ENCODE assay signal across 24 cellular contexts in the genomic region with DNA sequence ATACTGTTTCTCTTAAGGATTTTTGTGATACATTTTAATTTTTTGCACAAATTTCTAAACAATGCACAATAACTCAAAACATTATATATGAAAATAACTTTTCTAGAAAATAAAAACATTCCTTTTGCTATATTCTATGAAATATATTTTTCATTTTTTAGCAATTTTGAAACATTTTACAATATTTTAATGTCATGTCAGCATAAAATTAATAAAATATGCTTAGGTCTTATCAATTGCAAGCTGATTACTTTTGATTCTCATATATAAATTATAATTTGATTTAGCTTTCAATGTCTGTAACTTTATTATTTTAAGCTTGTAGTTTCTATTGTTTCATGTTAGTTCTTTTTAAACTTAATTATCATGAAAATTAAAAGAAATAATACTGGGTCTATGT.
DNase-seq lines count a peak whose midpoint lies in the region; ATAC-seq, FAIRE-seq and TF ChIP-seq lines count a peak whose summit lies in the region.
"Had no signal": no experiment of that assay in that cellular context is flagged by ENCODE, and none has a peak within 500 bp of the region (broad histone marks: within the 10 kb centered on the region; RNA-seq: fewer than 3 reads in every experiment).

No MANE protein-coding gene starts in this region.

- H2AFZ ChIP-seq in IMR-90 (replicated peaks; ENCODE audit: low read length, poor library complexity) (no peak overlapping the region), H1 (ENCODE audit: low read length) (no peak overlapping the region)
- H2AFZ ChIP-seq: GM23338 had no signal

- no peaks in the 10 kb centered on the region for H3K4me1 ChIP-seq in IMR-90 (ENCODE audit: control insufficient read depth, insufficient read depth, low read length)
- H3K4me1 ChIP-seq in H1 (replicated peaks in 1 of 4; ENCODE audit: control insufficient read depth in 3 of 4, insufficient read depth in 4 of 4, low read length in 3 of 4) = no peaks in the 10 kb centered on the region
- H3K4me1 ChIP-seq in pancreas = no peaks in the 10 kb centered on the region
- H3K4me1 ChIP-seq in small intestine (ENCODE audit: control insufficient read depth in 2 of 2, insufficient read depth in 1 of 2, low read depth in 1 of 2, low read length in 1 of 2) = no peaks in the 10 kb centered on the region
- H3K4me1 ChIP-seq: BE2C; BLaER1 treated with 17β-estradiol and CSF1 and Interleukin-3, amounts not matched to agents 10 nM and 100 nM; HAP-1 had no signal

- H3K4ac ChIP-seq in IMR-90 (ENCODE audit: low read depth, low read length) (no peak overlapping the region), H1 (replicated peaks; ENCODE audit: insufficient read length, low read depth, low read length) (no peak overlapping the region)

- H2BK120ac ChIP-seq in IMR-90 (ENCODE audit: low read depth, low read length) = no peak overlapping the region
- no peak overlapping the region for H2BK120ac ChIP-seq in H1 (replicated peaks; ENCODE audit: low read depth, low read length)

- TF ChIP-seq POLR2A in IMR-90 (IDR thresholded peaks at IDR 0.05; ENCODE audit: low read depth, low read length) = no peak
- TF ChIP-seq POLR2A in H1 (IDR thresholded peaks at IDR 0.05; ENCODE audit: control extremely low read depth in 1 of 2, low read depth in 2 of 2, low read length in 2 of 2) = no peak

- H3K4me2 ChIP-seq in IMR-90 (ENCODE audit: low read depth, low read length) (no peak overlapping the region), H1 (ENCODE audit: insufficient read depth in 1 of 2, low read depth in 2 of 2, low read length in 2 of 2) (no peak overlapping the region)
- H3K4me2 ChIP-seq: BLaER1 treated with 17β-estradiol and CSF1 and Interleukin-3, amounts not matched to agents 10 nM and 100 nM; GM23338 had no signal

- H3K56ac ChIP-seq in IMR-90 (ENCODE audit: extremely low read depth, insufficient read depth, low read length) = no peak overlapping the region
- H3K56ac ChIP-seq in H1 (replicated peaks; ENCODE audit: insufficient read length, low read depth, low read length) = no peak overlapping the region

- H2AK5ac ChIP-seq in IMR-90 (ENCODE audit: low read depth, low read length) = no peak overlapping the region
- no peak overlapping the region for H2AK5ac ChIP-seq in H1 (ENCODE audit: low read depth, low read length)

- no peak overlapping the region for H4K8ac ChIP-seq in IMR-90 (ENCODE audit: low read depth in 2 of 2, low read length in 2 of 2)
- no peak overlapping the region for H4K8ac ChIP-seq in H1 (ENCODE audit: extremely low read depth, insufficient read depth, low read length)

- H3K36me3 ChIP-seq in IMR-90 (ENCODE audit: control insufficient read depth, insufficient read depth, low read length) (no peaks in the 10 kb centered on the region), H1 (ENCODE audit: control insufficient read depth in 2 of 4, insufficient read depth in 4 of 4, low read length in 3 of 4) (no peaks in the 10 kb centered on the region), pancreas (no peaks in the 10 kb centered on the region), small intestine (ENCODE audit: control insufficient read depth in 2 of 2, insufficient read depth in 2 of 2, low read length in 2 of 2) (no peaks in the 10 kb centered on the region)
- H3K36me3 ChIP-seq: BE2C; BLaER1 treated with 17β-estradiol and CSF1 and Interleukin-3, amounts not matched to agents 10 nM and 100 nM; HAP-1 had no signal

- H2BK20ac ChIP-seq in IMR-90 (ENCODE audit: low read depth, low read length) = no peak overlapping the region
- no peak overlapping the region for H2BK20ac ChIP-seq in H1 (ENCODE audit: low read length)

- no peak for TF ChIP-seq RAD21 in IMR-90 (IDR thresholded peaks at IDR 0.05; ENCODE audit: low read length)
- TF ChIP-seq RAD21 in H1 (IDR thresholded peaks at IDR 0.05 in 1 of 2, conservative IDR thresholded peaks at IDR 0.05 in 1 of 2; ENCODE audit: low read depth in 2 of 2, low read length in 2 of 2) = no peak

- TF ChIP-seq CTCF in IMR-90 (conservative IDR thresholded peaks at IDR 0.05; ENCODE audit: low read depth, low read length) (no peak), H1 (IDR thresholded peaks at IDR 0.05; ENCODE audit: control extremely low read depth in 1 of 3, insufficient read depth in 1 of 3, low read depth in 1 of 3, low read length in 3 of 3) (no peak), pancreas (IDR thresholded peaks at IDR 0.05) (no peak)

- H4K91ac ChIP-seq in IMR-90 (ENCODE audit: insufficient read depth, low read depth, low read length) (no peak overlapping the region), H1 (replicated peaks; ENCODE audit: insufficient read length, low read length) (no peak overlapping the region)

- dilution Hi-C loops in IMR-90 (cut with HindIII; ENCODE audit: low sequenced_read_pairs, unreplicated experiment) = no loop called here

- H2BK12ac ChIP-seq in H1 (ENCODE audit: low read depth, low read length) = no peak overlapping the region

- H3K79me2 ChIP-seq in H1 (ENCODE audit: control insufficient read depth in 1 of 2, insufficient read depth in 2 of 2, low read length in 2 of 2) = no peaks in the 10 kb centered on the region

- no peak overlapping the region for H3K9ac ChIP-seq in IMR-90 (ENCODE audit: low read depth, low read length)
- no peak overlapping the region for H3K9ac ChIP-seq in H1 (replicated peaks in 1 of 4; ENCODE audit: extremely low read depth in 1 of 4, low read depth in 3 of 4, low read length in 3 of 4)
- H3K9ac ChIP-seq: BLaER1 treated with 17β-estradiol and CSF1 and Interleukin-3, amounts not matched to agents 10 nM and 100 nM had no signal

- in situ Hi-C loops in IMR-90 (cut with MboI; ENCODE audit: low sequenced_read_pairs) = no loop called here

- H3K9me3 ChIP-seq in IMR-90 (ENCODE audit: control insufficient read depth, insufficient read depth, low read length) (peaks cover 6% of the 10 kb centered on the region; the same call in 1 of the 2 replicates), H1 (ENCODE audit: insufficient read depth in 2 of 2, low read depth in 1 of 2, low read length in 1 of 2) (no peaks in the 10 kb centered on the region), pancreas (no peaks in the 10 kb centered on the region), small intestine (ENCODE audit: control insufficient read depth, low read depth) (no peaks in the 10 kb centered on the region)
- H3K9me3 ChIP-seq: BE2C; BLaER1 treated with 17β-estradiol and CSF1 and Interleukin-3, amounts not matched to agents 10 nM and 100 nM; HAP-1 had no signal

- H3K23me2 ChIP-seq in H1 (ENCODE audit: low read depth, low read length) = no peaks in the 10 kb centered on the region

- BruUV-seq in IMR-90 (replicated peaks; lab: Mats Ljungman, UMichigan) = no TSS peak

- no peaks in the 10 kb centered on the region for H4K20me1 ChIP-seq in IMR-90 (ENCODE audit: insufficient read depth, low read length)
- H4K20me1 ChIP-seq in H1 (replicated peaks in 1 of 2; ENCODE audit: control insufficient read depth in 1 of 2, insufficient read depth in 2 of 2, low read length in 2 of 2) = no peaks in the 10 kb centered on the region
- H4K20me1 ChIP-seq: BLaER1 treated with 17β-estradiol and CSF1 and Interleukin-3, amounts not matched to agents 10 nM and 100 nM had no signal

- H3K14ac ChIP-seq in IMR-90 (replicated peaks; ENCODE audit: low read depth, low read length) (no peak overlapping the region), H1 (ENCODE audit: insufficient read length) (no peak overlapping the region)

- H2BK15ac ChIP-seq in IMR-90 (ENCODE audit: low read depth, low read length) (no peak overlapping the region), H1 (ENCODE audit: low read length) (no peak overlapping the region)

- ATAC-seq in IMR-90 (ENCODE audit: low read depth) (no peak), pancreas (no peak)
- ATAC-seq: GM12878, GM23338 had no signal

- no peaks in the 10 kb centered on the region for H3K9me1 ChIP-seq in IMR-90 (ENCODE audit: insufficient read depth, low read length)

- H2AK9ac ChIP-seq in IMR-90 (replicated peaks; ENCODE audit: low read depth, low read length, poor library complexity) = no peak overlapping the region

- no peak overlapping the region for H2BK5ac ChIP-seq in IMR-90 (ENCODE audit: low read depth, low read length, poor library complexity, severe bottlenecking)
- H2BK5ac ChIP-seq in H1 (ENCODE audit: low read depth, low read length) = no peak overlapping the region

- CTCF ChIA-PET in IMR-90 (lab: Yijun Ruan, JAX) = no interaction called here
- CTCF ChIA-PET in H1 (lab: Charles Lee; ENCODE audit: partially characterized antibody) = no interaction called here

- intact Hi-C loops in IMR-90 (cut with micrococcal nuclease) = no loop called here
- intact Hi-C loops in pancreas (cut with DNase I) = no loop called here

- POLR2A ChIA-PET in IMR-90 (lab: Charles Lee; ENCODE audit: unreplicated experiment) (no interaction called here), H1 (lab: Charles Lee; ENCODE audit: partially characterized antibody) (no interaction called here)

- DNase-seq in IMR-90 (no peak), H1 (ENCODE audit: low read depth in 1 of 2, low spot score in 2 of 2) (no peak), pancreas (no peak), A172 (ENCODE audit: low spot score) (no peak), small intestine (no peak)
- no peak for DNase-seq in activated CD8-positive, alpha-beta memory T cell treated with anti-CD3 and anti-CD28 coated beads, Interleukin-2, amount 50 U/mL, for 4 hours
- DNase-seq: 8988T; ACHN; AML-193; BE2C; CD4-positive, alpha-beta T cell; CD8-positive, alpha-beta memory T cell; DMS 273 treated with DMSO at 0.1 percent for 48 hours; DMS79; EL; GDM1; HFFc6 had no signal

- H3K23ac ChIP-seq in IMR-90 (ENCODE audit: low read depth, low read length) (no peak overlapping the region), H1 (ENCODE audit: insufficient read length) (no peak overlapping the region)

- no peak overlapping the region for H3K27ac ChIP-seq in IMR-90 (ENCODE audit: insufficient read depth, low read length)
- no peak overlapping the region for H3K27ac ChIP-seq in H1 (ENCODE audit: low read depth, low read length)
- H3K27ac ChIP-seq in pancreas = no peak overlapping the region
- H3K27ac ChIP-seq in small intestine (ENCODE audit: low read depth in 1 of 2, low read length in 1 of 2) = no peak overlapping the region
- H3K27ac ChIP-seq: BLaER1 treated with 17β-estradiol and CSF1 and Interleukin-3, amounts not matched to agents 10 nM and 100 nM had no signal

- TF ChIP-seq EP300 in H1 (IDR thresholded peaks at IDR 0.05; ENCODE audit: borderline replicate concordance in 1 of 2, low read depth in 2 of 2, low read length in 2 of 2) = no peak

- H3K4me3 ChIP-seq in IMR-90 (ENCODE audit: insufficient read depth, low read depth, low read length) (no peak overlapping the region), H1 (ENCODE audit: extremely low read depth in 1 of 4, insufficient read depth in 2 of 4, low read depth in 3 of 4, low read length in 4 of 4) (no peak overlapping the region), pancreas (no peak overlapping the region), small intestine (ENCODE audit: low read depth in 1 of 2, low read length in 2 of 2) (no peak overlapping the region)
- H3K4me3 ChIP-seq: BLaER1 treated with 17β-estradiol and CSF1 and Interleukin-3, amounts not matched to agents 10 nM and 100 nM; GM12878; GM23338; HAP-1 had no signal

- H4K5ac ChIP-seq in IMR-90 (ENCODE audit: low read depth, low read length) (no peak overlapping the region), H1 (ENCODE audit: insufficient read length, low read depth, low read length) (no peak overlapping the region)

- H3K18ac ChIP-seq in IMR-90 (ENCODE audit: low read depth, low read length) (no peak overlapping the region), H1 (ENCODE audit: extremely low read depth, low read length) (no peak overlapping the region)

- FAIRE-seq in A204.1 (lab: Jason Lieb, UNC) (peak; percentile 84), H1 (lab: Jason Lieb, UNC) (no peak), pancreas (lab: Jason Lieb, UNC) (peak; percentile 53), small intestine (lab: Jason Lieb, UNC) (no peak)
- FAIRE-seq: D721Med, GM12878, H54 had no signal

- H3K79me1 ChIP-seq in IMR-90 (ENCODE audit: low read depth in 1 of 2, low read length in 2 of 2) = no peaks in the 10 kb centered on the region
- no peaks in the 10 kb centered on the region for H3K79me1 ChIP-seq in H1 (ENCODE audit: low read depth, low read length)

- no peaks in the 10 kb centered on the region for H3K27me3 ChIP-seq in IMR-90 (ENCODE audit: control insufficient read depth, insufficient read depth, low read length)
- no peaks in the 10 kb centered on the region for H3K27me3 ChIP-seq in H1 (replicated peaks in 1 of 4; ENCODE audit: control insufficient read depth in 3 of 4, extremely low read depth in 1 of 4, insufficient read depth in 3 of 4, low read length in 3 of 4)
- no peaks in the 10 kb centered on the region for H3K27me3 ChIP-seq in pancreas
- H3K27me3 ChIP-seq in small intestine (ENCODE audit: control insufficient read depth in 2 of 2, insufficient read depth in 2 of 2, low read length in 2 of 2) = no peaks in the 10 kb centered on the region
- H3K27me3 ChIP-seq: BE2C; BLaER1 treated with 17β-estradiol and CSF1 and Interleukin-3, amounts not matched to agents 10 nM and 100 nM had no signal
